ENCODE assay signal across 26 cellular contexts in the genomic region with DNA sequence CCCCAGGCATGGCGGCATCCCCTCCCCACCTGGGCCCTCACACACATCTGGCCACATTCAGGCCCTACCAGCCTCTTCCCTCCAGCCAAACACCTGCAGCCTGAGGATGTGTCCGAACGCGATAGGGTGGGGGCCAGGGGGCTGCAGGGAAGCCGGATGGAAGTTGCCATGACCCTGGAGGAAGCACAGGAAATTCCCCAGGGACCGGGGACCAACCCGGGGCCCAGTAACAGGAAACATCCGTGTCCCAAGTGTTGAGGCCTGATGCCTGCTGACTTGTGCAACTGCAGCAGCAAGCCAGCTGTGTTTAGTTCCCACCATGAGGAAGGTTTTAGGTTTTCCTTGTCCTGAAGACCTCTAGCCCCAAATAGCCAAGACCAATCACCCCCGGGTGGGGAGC.
"Had no signal": no experiment of that assay in that cellular context is flagged by ENCODE, and none has a peak within 500 bp of the region (broad histone marks: within the 10 kb centered on the region; RNA-seq: fewer than 3 reads in every experiment).

No MANE protein-coding gene starts in this region.

- H3K4me3 Mint-ChIP-seq: activated CD8-positive, alpha-beta memory T cell treated with anti-CD3 and anti-CD28 coated beads, Interleukin-2, amount 10 ng/mL, durations not matched to agents 7 days and 5 days; activated naive CD8-positive, alpha-beta T cell treated with anti-CD3 and anti-CD28 coated beads, Interleukin-2, amount 50 U/mL, for 24 hours; activated T-cell treated with anti-CD3 and anti-CD28 coated beads, Interleukin-2, amount 50 U/mL, for 24 hours; activated T-helper 1 cell treated with anti-CD3 and anti-CD28 coated beads, Interleukin-12 subunit alpha, Interleukin-12 subunit beta, Interleukin-2, Interleukin-4 antibody, amounts not matched to agents 30 ng/mL and 10 ng/mL and 1 ng/mL, durations not matched to agents 14 hours and 24 hours and 36 hours; T-helper 17 cell; WTC11 had no signal

- H3K4me1 Mint-ChIP-seq: activated CD8-positive, alpha-beta memory T cell treated with anti-CD3 and anti-CD28 coated beads, Interleukin-2, amount 10 ng/mL, durations not matched to agents 7 days and 5 days; activated naive CD8-positive, alpha-beta T cell treated with anti-CD3 and anti-CD28 coated beads, Interleukin-2, amount 50 U/mL, for 24 hours; T-helper 17 cell; WTC11 had no signal

- H3K36me3 ChIP-seq: ascending aorta, Peyer's patch, SJSA1 had no signal

- H3K27ac ChIP-seq: ascending aorta, body of pancreas, KMS-11, Peyer's patch, SJSA1 had no signal

- ATAC-seq: activated CD8-positive, alpha-beta memory T cell treated with anti-CD3 and anti-CD28 coated beads, Interleukin-2, amount 10 ng/mL, durations not matched to agents 7 days and 5 days; activated naive CD4-positive, alpha-beta T cell treated with anti-CD3 and anti-CD28 coated beads, Interleukin-2, amount 50 U/mL, for 72 hours; activated naive CD8-positive, alpha-beta T cell treated with anti-CD3 and anti-CD28 coated beads, Interleukin-2, amount 50 U/mL, for 24 hours; body of pancreas; T-helper 17 cell; WTC11 had no signal

- H3K27ac Mint-ChIP-seq: activated CD8-positive, alpha-beta memory T cell treated with anti-CD3 and anti-CD28 coated beads, Interleukin-2, amount 10 ng/mL, durations not matched to agents 7 days and 5 days; activated naive CD4-positive, alpha-beta T cell treated with anti-CD3 and anti-CD28 coated beads, Interleukin-2, amount 50 U/mL, for 72 hours; activated naive CD8-positive, alpha-beta T cell treated with anti-CD3 and anti-CD28 coated beads, Interleukin-2, amount 50 U/mL, for 24 hours; activated T-cell treated with anti-CD3 and anti-CD28 coated beads, Interleukin-2, amount 50 U/mL, for 24 hours; activated T-helper 1 cell treated with anti-CD3 and anti-CD28 coated beads, Interleukin-12 subunit alpha, Interleukin-12 subunit beta, Interleukin-2, Interleukin-4 antibody, amounts not matched to agents 30 ng/mL and 10 ng/mL and 1 ng/mL, durations not matched to agents 14 hours and 24 hours and 36 hours; T-helper 17 cell; WTC11 had no signal

- DNase-seq: activated CD4-positive, alpha-beta T cell treated with anti-CD3 and anti-CD28 coated beads for 48 hours; activated CD4-positive, alpha-beta T cell treated with anti-CD3 and anti-CD28 coated beads, Interleukin-2, amount 50 U/mL, for 4 hours; activated CD4-positive, CD25-positive, alpha-beta regulatory T cell treated with anti-CD3 and anti-CD28 coated beads, Interleukin-2, amount 50 U/mL, for 72 hours; activated CD8-positive, alpha-beta memory T cell treated with anti-CD3 and anti-CD28 coated beads, Interleukin-2, amount 10 ng/mL, durations not matched to agents 7 days and 5 days; activated effector memory CD4-positive, alpha-beta T cell treated with anti-CD3 and anti-CD28 coated beads, Interleukin-2, amount 50 U/mL, for 16 hours; activated naive CD4-positive, alpha-beta T cell treated with Interleukin-2 at 50 U/mL for 16 hours; activated naive CD8-positive, alpha-beta T cell treated with anti-CD3 and anti-CD28 coated beads, Interleukin-2, amount 50 U/mL, for 24 hours; activated T-cell treated with anti-CD3 and anti-CD28 coated beads, Interleukin-2, amount 50 U/mL, for 24 hours; amniotic stem cell; body of pancreas; central memory CD4-positive, alpha-beta T cell; NCI-H1092 treated with DMSO at 0.1 percent for 48 hours; NCI-H1436 treated with DMSO at 0.1 percent for 48 hours; NCI-H187; NCI-H2081; NCI-H510A treated with DMSO at 0.1 percent for 48 hours; Peyer's patch; SHP77; T-helper 17 cell; T-helper 9 cell had no signal

- H3K27me3 ChIP-seq: ascending aorta, body of pancreas, Peyer's patch had no signal

- H3K9ac ChIP-seq: KMS-11 had no signal

- H3K9me3 Mint-ChIP-seq: activated naive CD4-positive, alpha-beta T cell treated with anti-CD3 and anti-CD28 coated beads, Interleukin-2, amount 50 U/mL, for 72 hours; activated naive CD8-positive, alpha-beta T cell treated with anti-CD3 and anti-CD28 coated beads, Interleukin-2, amount 50 U/mL, for 24 hours; activated T-cell treated with anti-CD3 and anti-CD28 coated beads, Interleukin-2, amount 50 U/mL, for 24 hours; WTC11 had no signal

- H3K4me3 ChIP-seq: ascending aorta, body of pancreas, Peyer's patch, SJSA1 had no signal

- H3K27me3 Mint-ChIP-seq: activated CD8-positive, alpha-beta memory T cell treated with anti-CD3 and anti-CD28 coated beads, Interleukin-2, amount 10 ng/mL, durations not matched to agents 7 days and 5 days; activated naive CD8-positive, alpha-beta T cell treated with anti-CD3 and anti-CD28 coated beads, Interleukin-2, amount 50 U/mL, for 24 hours; activated T-cell treated with anti-CD3 and anti-CD28 coated beads, Interleukin-2, amount 50 U/mL, for 24 hours had no signal

- H3K4me1 ChIP-seq: body of pancreas, Peyer's patch, SJSA1 had no signal

- H3K9me3 ChIP-seq: ascending aorta, body of pancreas, Peyer's patch, SJSA1 had no signal

- H3K36me3 Mint-ChIP-seq: activated CD8-positive, alpha-beta memory T cell treated with anti-CD3 and anti-CD28 coated beads, Interleukin-2, amount 10 ng/mL, durations not matched to agents 7 days and 5 days; activated naive CD4-positive, alpha-beta T cell treated with anti-CD3 and anti-CD28 coated beads, Interleukin-2, amount 50 U/mL, for 72 hours; WTC11 had no signal

- H3K4me2 ChIP-seq: KMS-11 had no signal
